10 cellular contexts compared by ENCODE assay signal in genomic region chr15:69842851-69843250, GRCh38.
"Had no signal": no experiment of that assay in that cellular context is flagged by ENCODE, and none has a peak within 500 bp of the region (broad histone marks: within the 10 kb centered on the region; RNA-seq: fewer than 3 reads in every experiment).

No MANE protein-coding gene starts in this region.

- DNase-seq: H9, HCEC 1CT, HFFc6, IMR-90, KG1 had no signal

- ATAC-seq: GM23338, HepG2, K562 had no signal

- FAIRE-seq: H1, H54, HepG2, K562 had no signal

- H3K27ac Mint-ChIP-seq: GM23338, H9, HFFc6 had no signal

- H2AFZ ChIP-seq: GM23338 had no signal

- H3K4me3 Mint-ChIP-seq: GM23338, H9, HFFc6 had no signal

- H3K4me2 ChIP-seq: GM23338 had no signal

- H3K9me3 Mint-ChIP-seq: GM23338, H9, HFFc6 had no signal

- H3K4me3 ChIP-seq: GM23338, K562 had no signal
